Comparison of ENCODE assay signal across 8 cellular contexts in the genomic region with DNA sequence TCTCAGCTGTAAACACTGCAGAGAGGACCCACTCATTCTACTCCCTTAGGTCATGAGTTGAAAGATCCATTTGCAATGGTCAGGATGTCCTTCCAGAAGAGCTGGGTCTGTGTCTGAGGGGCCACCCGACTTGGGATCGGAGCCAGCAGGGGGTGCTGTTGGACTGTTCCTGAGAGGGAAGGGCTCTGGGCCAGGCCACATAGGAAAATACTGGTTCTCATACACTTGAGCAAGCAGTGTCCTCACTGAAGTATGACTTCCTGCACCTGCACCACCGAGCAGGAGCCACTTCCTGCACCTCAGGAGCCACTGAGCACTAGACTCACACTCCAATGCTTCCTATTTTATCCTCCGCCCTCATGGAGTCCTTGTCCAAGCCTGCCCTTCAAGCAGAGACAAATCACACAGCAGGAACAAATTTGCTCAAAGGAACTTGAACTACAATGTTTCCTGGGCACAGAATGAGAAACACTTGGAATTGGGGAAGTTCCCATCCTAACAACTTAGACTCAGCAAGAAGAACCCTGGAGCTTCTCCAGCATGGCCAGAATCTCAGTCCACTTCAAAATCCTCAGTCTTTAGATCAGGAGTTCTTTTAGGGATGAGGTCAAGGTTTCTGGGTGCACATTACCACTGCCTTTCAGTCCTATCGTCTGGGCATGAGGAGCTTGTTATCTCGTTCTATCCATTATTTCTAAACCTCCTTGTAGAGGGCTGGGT. TPM values are rescaled to one million over a fixed set of nuclear protein-coding genes. Genes with fewer than 3 reads are reported as not detected.
DNase-seq lines count a peak whose midpoint lies in the region; ATAC-seq and TF ChIP-seq lines count a peak whose summit lies in the region.

No MANE protein-coding gene starts in this region.

- no peaks in the 10 kb centered on the region for H3K36me3 ChIP-seq in ascending aorta

- peak; percentile 4 to 22 (median 17) for TF ChIP-seq CTCF in ascending aorta (IDR thresholded peaks at IDR 0.05)

- H3K27me3 ChIP-seq in ascending aorta: no peaks in the 10 kb centered on the region

- no peaks in the 10 kb centered on the region for H3K4me1 ChIP-seq in ascending aorta

- peak; percentile 67 for ATAC-seq in HG02610 (IDR thresholded peaks at IDR 0.05; ENCODE audit: unreplicated experiment)

- no peaks in the 10 kb centered on the region for H3K9me3 ChIP-seq in ascending aorta

- H3K4me3 ChIP-seq in ascending aorta: no peak overlapping the region

- DNase-seq in DMS 273 (lab: John Stamatoyannopoulos, UW; ENCODE audit: unreplicated experiment) (peak; percentile 75), DMS 273 treated with DMSO at 0.1 percent for 48 hours (lab: John Stamatoyannopoulos, UW) (no peak), NCI-H1048 (lab: John Stamatoyannopoulos, UW) (peak; percentile 20), T-helper 2 cell (peak; percentile 23 to 91 (median 59)), ascending aorta (ENCODE audit: low spot score in 2 of 2) (peak in 1 of 2 donors; percentile 71), iris pigment epithelial cell (ENCODE audit: low read depth) (peak; percentile 68)
- peak; percentile 87 to 91 for DNase-seq in stimulated activated CD4-positive, alpha-beta T cell treated with anti-CD3 and anti-CD28 coated beads, Interleukin-2, amount 100 ng/mL, for 48 hours

- H3K27ac ChIP-seq in ascending aorta: no peak overlapping the region

- intact Hi-C loops in ascending aorta (cut with DNase I): no loop called here

RNA-seq across cellular contexts. Expression of a gene that starts 36.6 kb away (rescaled TPM):
- total RNA-seq in ascending aorta: not detected
